In genomic region chr7:35975851-35976454, GRCh38 we compare ENCODE assay signal across 8 cellular contexts.
DNase-seq lines count a peak whose midpoint lies in the region; ATAC-seq and TF ChIP-seq lines count a peak whose summit lies in the region.

No MANE protein-coding gene starts in this region.

- H3K27me3 ChIP-seq in fibroblast of lung (ENCODE audit: control insufficient read depth, insufficient read depth, low read length): no peaks in the 10 kb centered on the region

- CTCF ChIA-PET in activated B cell treated with CpG ODN at 0.5 μM for 24 hours (lab: Charles Lee): interaction anchor here (0.7 to 3.1 kb wide), 11 partner anchors 9 to 375 kb away, joined by 3 to 41 read pairs (median 3); no protein-coding TSS in a partner anchor

- no peaks in the 10 kb centered on the region for H3K4me1 ChIP-seq in fibroblast of lung (ENCODE audit: control insufficient read depth, extremely low read depth, insufficient read depth, low read length)

- H3K4me3 Mint-ChIP-seq in activated B cell treated with CpG ODN at 0.5 μM for 24 hours (no peak overlapping the region), nephron (no peak overlapping the region)

- peak; percentile 89 for ATAC-seq in HG03354 (IDR thresholded peaks at IDR 0.05; ENCODE audit: poor library complexity, severe bottlenecking, unreplicated experiment)
- peak; percentile 82 for ATAC-seq in activated B cell treated with CpG ODN at 0.5 μM for 24 hours (ENCODE audit: low read depth)
- no peak for ATAC-seq in GM21390 (IDR thresholded peaks at IDR 0.05; ENCODE audit: unreplicated experiment)

- H3K9me3 ChIP-seq in fibroblast of lung (ENCODE audit: control insufficient read depth, insufficient read depth, low read depth, low read length): no peaks in the 10 kb centered on the region

- no peaks in the 10 kb centered on the region for H3K36me3 ChIP-seq in fibroblast of lung (ENCODE audit: control insufficient read depth, insufficient read depth, low read length)

- peaks cover 6% of the 10 kb centered on the region for H3K27me3 Mint-ChIP-seq in activated B cell treated with CpG ODN at 0.5 μM for 24 hours
- H3K27me3 Mint-ChIP-seq in nephron (ENCODE audit: low read depth): peaks cover 4% of the 10 kb centered on the region

- H3K27ac Mint-ChIP-seq in activated B cell treated with CpG ODN at 0.5 μM for 24 hours (no peak overlapping the region), nephron (no peak overlapping the region)

- no peaks in the 10 kb centered on the region for H3K9me3 Mint-ChIP-seq in activated B cell treated with CpG ODN at 0.5 μM for 24 hours
- H3K9me3 Mint-ChIP-seq in nephron: no peaks in the 10 kb centered on the region

- peaks cover 4% of the 10 kb centered on the region for H3K4me1 Mint-ChIP-seq in activated B cell treated with CpG ODN at 0.5 μM for 24 hours
- no peaks in the 10 kb centered on the region for H3K4me1 Mint-ChIP-seq in nephron

- no peak overlapping the region for H3K27ac ChIP-seq in fibroblast of lung (ENCODE audit: insufficient read depth, low read length)

- H3K4me3 ChIP-seq in fibroblast of lung (replicated peaks in 1 of 4; ENCODE audit: control extremely low read depth in 1 of 4, insufficient read depth in 1 of 4, low read depth in 3 of 4, low read length in 4 of 4): no peak overlapping the region

- no peaks in the 10 kb centered on the region for H4K20me1 ChIP-seq in fibroblast of lung (ENCODE audit: control insufficient read depth, extremely low read depth, insufficient read depth, low read length)

- intact Hi-C loops in activated B cell treated with CpG ODN at 0.5 μM for 24 hours (cut with micrococcal nuclease): loop anchor here (1.0 to 10.0 kb wide), 6 partner anchors 59 to 901 kb away; no protein-coding TSS in a partner anchor

- no peak overlapping the region for H3K4me2 ChIP-seq in fibroblast of lung (ENCODE audit: extremely low read depth, insufficient read depth, low read length)

- H3K36me3 Mint-ChIP-seq in activated B cell treated with CpG ODN at 0.5 μM for 24 hours (ENCODE audit: low read depth) (no peaks in the 10 kb centered on the region), nephron (ENCODE audit: low read depth) (no peaks in the 10 kb centered on the region)

- H3K79me2 ChIP-seq in fibroblast of lung (ENCODE audit: control insufficient read depth, insufficient read depth, low read length): no peaks in the 10 kb centered on the region

- POLR2A ChIA-PET in activated B cell treated with CpG ODN at 0.5 μM for 24 hours (lab: Charles Lee): interaction anchor here (0.6 to 0.7 kb wide), 2 partner anchors 10 to 59 kb away, joined by 3 read pairs; no protein-coding TSS in a partner anchor

- no peak overlapping the region for H2AFZ ChIP-seq in fibroblast of lung (ENCODE audit: low read length)

- peak; percentile 55 for DNase-seq in AG08396 (ENCODE audit: low spot score)
- peak; percentile 64 for DNase-seq in NCI-H345 treated with DMSO at 0.1 percent for 48 hours (lab: John Stamatoyannopoulos, UW; ENCODE audit: unreplicated experiment)
- no peak for DNase-seq in activated B cell treated with CpG ODN at 0.5 μM for 24 hours
- DNase-seq in fibroblast of lung (ENCODE audit: low read depth in 2 of 2): peak; percentile 62 to 85

- H3K9ac ChIP-seq in fibroblast of lung (ENCODE audit: insufficient read depth, low read length): no peak overlapping the region

- TF ChIP-seq CTCF in GM12873 (IDR thresholded peaks at IDR 0.05; ENCODE audit: insufficient read depth, low read depth, low read length, missing control alignments) (peak; percentile 84), activated B cell treated with CpG ODN at 0.5 μM for 24 hours (IDR thresholded peaks at IDR 0.05) (peak; percentile 55), fibroblast of lung (conservative IDR thresholded peaks at IDR 0.05 in 1 of 2, IDR thresholded peaks at IDR 0.05 in 1 of 2; ENCODE audit: low read depth in 1 of 2, low read length in 2 of 2) (peak; percentile 81 to 87), nephron (IDR thresholded peaks at IDR 0.05; ENCODE audit: unreplicated experiment in 3 of 3) (peak; percentile 83 to 88 (median 87))
